ENCODE assay signal across 8 cellular contexts in genomic region chr2:47043142-47043890, GRCh38.
DNase-seq lines count a peak whose midpoint lies in the region; ATAC-seq and TF ChIP-seq lines count a peak whose summit lies in the region.

No MANE protein-coding gene starts in this region.

- POLR2A ChIA-PET in HEK293T (lab: Yijun Ruan, JAX), result no interaction called here

- H3K27ac ChIP-seq in SJSA1 (peak overlapping the region; percentile 86), ovary (peak overlapping the region in 1 of 2 donors; percentile 73)

- no peak for TF ChIP-seq EP300 in ovary (IDR thresholded peaks at IDR 0.05)

- H3K36me3 ChIP-seq in H7 (replicated peaks; ENCODE audit: control insufficient read depth, insufficient read depth, low read length), result peaks cover 1% of the 10 kb centered on the region
- peaks cover 52% of the 10 kb centered on the region for H3K36me3 ChIP-seq in SJSA1
- no peaks in the 10 kb centered on the region for H3K36me3 ChIP-seq in ovary

- intact Hi-C loops in ovary (cut with DNase I), result no loop called here

- H3K4me3 ChIP-seq in H7 (ENCODE audit: insufficient read depth, low read depth, low read length), result no peak overlapping the region
- H3K4me3 ChIP-seq in SJSA1, result peak overlapping the region; percentile 10
- H3K4me3 ChIP-seq in fibroblast of the aortic adventitia (ENCODE audit: low read depth, low read length), result no peak overlapping the region
- no peak overlapping the region for H3K4me3 ChIP-seq in ovary

- no peak for TF ChIP-seq CTCF in fibroblast of the aortic adventitia (IDR thresholded peaks at IDR 0.05; ENCODE audit: insufficient read depth, low read length)
- TF ChIP-seq CTCF in ovary (IDR thresholded peaks at IDR 0.05), result no peak

- ATAC-seq in HG03025 (IDR thresholded peaks at IDR 0.05; ENCODE audit: low FRiP score, unreplicated experiment), result no peak
- no peak for ATAC-seq in GM19328 (IDR thresholded peaks at IDR 0.05; ENCODE audit: unreplicated experiment)

- peak; percentile 72 for DNase-seq in H7
- DNase-seq in SJSA1 (ENCODE audit: low read depth in 1 of 2, low spot score in 2 of 2), result peak; percentile 90 to 95
- DNase-seq in fibroblast of the aortic adventitia (ENCODE audit: low read depth), result peak; percentile 90
- peak; percentile 61 to 78 (median 70) for DNase-seq in ovary
- DNase-seq in HEK293T (ENCODE audit: extremely low spot score), result no peak
- DNase-seq in stimulated activated CD4-positive, alpha-beta T cell treated with anti-CD3 and anti-CD28 coated beads, Interleukin-12 subunit alpha, Interleukin-12 subunit beta, amount 100 ng/mL, for 4 hours, result no peak

- H3K9me3 ChIP-seq in SJSA1 (replicated peaks) (no peaks in the 10 kb centered on the region), ovary (no peaks in the 10 kb centered on the region)

- H3K27me3 ChIP-seq in H7 (ENCODE audit: control insufficient read depth, insufficient read depth, low read length), result no peaks in the 10 kb centered on the region
- no peaks in the 10 kb centered on the region for H3K27me3 ChIP-seq in SJSA1 (replicated peaks)
- H3K27me3 ChIP-seq in ovary, result no peaks in the 10 kb centered on the region

- TF ChIP-seq POLR2A in ovary (IDR thresholded peaks at IDR 0.05), result no peak

- WGBS in ovary, 3 donors, result 15 to 30% (median 19%) methylated on average over 8 of the region's 8 CpGs

- CTCF ChIA-PET in HEK293T (lab: Yijun Ruan, JAX), result interaction anchor here (0.6 kb wide), 2 partner anchors 57 to 265 kb away, joined by 3 read pairs; no protein-coding TSS in a partner anchor

- H3K4me1 ChIP-seq in SJSA1 (replicated peaks) (peaks cover 45% of the 10 kb centered on the region), ovary (ENCODE audit: insufficient read depth) (peaks cover 26% of the 10 kb centered on the region)

TF ChIP-seq in HEK293T, 16 proteins besides CTCF, POLR2A, EP300 and RAD21:
- TF ChIP-seq, protein P1, sequence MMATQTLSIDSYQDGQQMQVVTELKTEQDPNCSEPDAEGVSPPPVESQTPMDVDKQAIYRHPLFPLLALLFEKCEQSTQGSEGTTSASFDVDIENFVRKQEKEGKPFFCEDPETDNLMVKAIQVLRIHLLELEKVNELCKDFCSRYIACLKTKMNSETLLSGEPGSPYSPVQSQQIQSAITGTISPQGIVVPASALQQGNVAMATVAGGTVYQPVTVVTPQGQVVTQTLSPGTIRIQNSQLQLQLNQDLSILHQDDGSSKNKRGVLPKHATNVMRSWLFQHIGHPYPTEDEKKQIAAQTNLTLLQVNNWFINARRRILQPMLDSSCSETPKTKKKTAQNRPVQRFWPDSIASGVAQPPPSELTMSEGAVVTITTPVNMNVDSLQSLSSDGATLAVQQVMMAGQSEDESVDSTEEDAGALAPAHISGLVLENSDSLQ (IDR thresholded peaks at IDR 0.05), result no peak
- no peak for TF ChIP-seq FOXM1 (IDR thresholded peaks at IDR 0.05; ENCODE audit: borderline replicate concordance)
- no peak for TF ChIP-seq NFRKB (IDR thresholded peaks at IDR 0.05)
- no peak for TF ChIP-seq ARNT (IDR thresholded peaks at IDR 0.05)
- no peak for TF ChIP-seq FOXA1 (IDR thresholded peaks at IDR 0.05)
- no peak for TF ChIP-seq HDGF (IDR thresholded peaks at IDR 0.05; ENCODE audit: borderline replicate concordance)
- TF ChIP-seq LEF1 (IDR thresholded peaks at IDR 0.05; ENCODE audit: borderline replicate concordance), result no peak
- no peak for TF ChIP-seq ZNF384 (IDR thresholded peaks at IDR 0.05)
TF ChIP-seq in HEK293T: peak in this region for 0.

Comparison
In these comparisons a context has a peak if more than half of its experiments do, and no peak if none do; other contexts are left out.
1. DNase-seq: peak in H7 (single experiment), SJSA1 (2 of 2), fibroblast of the aortic adventitia (single experiment) and ovary (5 of 5); none in HEK293T (single experiment) and stimulated activated CD4-positive, alpha-beta T cell treated with anti-CD3 and anti-CD28 coated beads, Interleukin-12 subunit alpha, Interleukin-12 subunit beta, amount 100 ng/mL, for 4 hours (single experiment).